Comparison of ENCODE assay signal across 1 cellular context in genomic region chr3:134373942-134374790, GRCh38.
A peak's percentile ranks its signal among the peaks of the same experiment; 100 is the strongest.
TF ChIP-seq lines count a peak whose summit lies in the region.

Gene AMOTL2, minus strand, starts transcription at chr3:134374447. Its CDS starts 3,014 bp downstream, at chr3:134371433.

TF ChIP-seq in HepG2, 621 proteins besides CTCF, POLR2A, EP300 and RAD21 (continued from another document and continues in another):
- TF ChIP-seq HDAC1 (CRISPR knock-in tag; IDR thresholded peaks at IDR 0.05), result peak; percentile 68; the same call in 1 of the 2 replicates
- TF ChIP-seq ZNF30 (CRISPR knock-in tag; IDR thresholded peaks at IDR 0.05), result no peak
- TF ChIP-seq SIN3A (IDR thresholded peaks at IDR 0.05; ENCODE audit: borderline replicate concordance, low read depth, low read length), result no peak
- 0 out of 2 replicates have a peak, but pooled peaks have one; percentile 36 for TF ChIP-seq CENPT (CRISPR knock-in tag; IDR thresholded peaks at IDR 0.05; ENCODE audit: low read depth)
- TF ChIP-seq, protein P1, sequence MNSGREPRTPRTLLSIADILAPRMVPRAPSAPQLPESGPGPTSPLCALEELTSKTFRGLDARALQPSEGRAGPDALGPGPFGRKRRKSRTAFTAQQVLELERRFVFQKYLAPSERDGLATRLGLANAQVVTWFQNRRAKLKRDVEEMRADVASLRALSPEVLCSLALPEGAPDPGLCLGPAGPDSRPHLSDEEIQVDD (CRISPR knock-in tag; IDR thresholded peaks at IDR 0.05; ENCODE audit: borderline replicate concordance), result no peak
- TF ChIP-seq, protein P2, sequence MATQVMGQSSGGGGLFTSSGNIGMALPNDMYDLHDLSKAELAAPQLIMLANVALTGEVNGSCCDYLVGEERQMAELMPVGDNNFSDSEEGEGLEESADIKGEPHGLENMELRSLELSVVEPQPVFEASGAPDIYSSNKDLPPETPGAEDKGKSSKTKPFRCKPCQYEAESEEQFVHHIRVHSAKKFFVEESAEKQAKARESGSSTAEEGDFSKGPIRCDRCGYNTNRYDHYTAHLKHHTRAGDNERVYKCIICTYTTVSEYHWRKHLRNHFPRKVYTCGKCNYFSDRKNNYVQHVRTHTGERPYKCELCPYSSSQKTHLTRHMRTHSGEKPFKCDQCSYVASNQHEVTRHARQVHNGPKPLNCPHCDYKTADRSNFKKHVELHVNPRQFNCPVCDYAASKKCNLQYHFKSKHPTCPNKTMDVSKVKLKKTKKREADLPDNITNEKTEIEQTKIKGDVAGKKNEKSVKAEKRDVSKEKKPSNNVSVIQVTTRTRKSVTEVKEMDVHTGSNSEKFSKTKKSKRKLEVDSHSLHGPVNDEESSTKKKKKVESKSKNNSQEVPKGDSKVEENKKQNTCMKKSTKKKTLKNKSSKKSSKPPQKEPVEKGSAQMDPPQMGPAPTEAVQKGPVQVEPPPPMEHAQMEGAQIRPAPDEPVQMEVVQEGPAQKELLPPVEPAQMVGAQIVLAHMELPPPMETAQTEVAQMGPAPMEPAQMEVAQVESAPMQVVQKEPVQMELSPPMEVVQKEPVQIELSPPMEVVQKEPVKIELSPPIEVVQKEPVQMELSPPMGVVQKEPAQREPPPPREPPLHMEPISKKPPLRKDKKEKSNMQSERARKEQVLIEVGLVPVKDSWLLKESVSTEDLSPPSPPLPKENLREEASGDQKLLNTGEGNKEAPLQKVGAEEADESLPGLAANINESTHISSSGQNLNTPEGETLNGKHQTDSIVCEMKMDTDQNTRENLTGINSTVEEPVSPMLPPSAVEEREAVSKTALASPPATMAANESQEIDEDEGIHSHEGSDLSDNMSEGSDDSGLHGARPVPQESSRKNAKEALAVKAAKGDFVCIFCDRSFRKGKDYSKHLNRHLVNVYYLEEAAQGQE (IDR thresholded peaks at IDR 0.05; ENCODE audit: borderline replicate concordance in 1 of 2, low read depth in 1 of 2, low read length in 2 of 2), result peak in 1 of 2 experiments; percentile 39; a peak in 1 of 4 replicates
- TF ChIP-seq, protein P3, sequence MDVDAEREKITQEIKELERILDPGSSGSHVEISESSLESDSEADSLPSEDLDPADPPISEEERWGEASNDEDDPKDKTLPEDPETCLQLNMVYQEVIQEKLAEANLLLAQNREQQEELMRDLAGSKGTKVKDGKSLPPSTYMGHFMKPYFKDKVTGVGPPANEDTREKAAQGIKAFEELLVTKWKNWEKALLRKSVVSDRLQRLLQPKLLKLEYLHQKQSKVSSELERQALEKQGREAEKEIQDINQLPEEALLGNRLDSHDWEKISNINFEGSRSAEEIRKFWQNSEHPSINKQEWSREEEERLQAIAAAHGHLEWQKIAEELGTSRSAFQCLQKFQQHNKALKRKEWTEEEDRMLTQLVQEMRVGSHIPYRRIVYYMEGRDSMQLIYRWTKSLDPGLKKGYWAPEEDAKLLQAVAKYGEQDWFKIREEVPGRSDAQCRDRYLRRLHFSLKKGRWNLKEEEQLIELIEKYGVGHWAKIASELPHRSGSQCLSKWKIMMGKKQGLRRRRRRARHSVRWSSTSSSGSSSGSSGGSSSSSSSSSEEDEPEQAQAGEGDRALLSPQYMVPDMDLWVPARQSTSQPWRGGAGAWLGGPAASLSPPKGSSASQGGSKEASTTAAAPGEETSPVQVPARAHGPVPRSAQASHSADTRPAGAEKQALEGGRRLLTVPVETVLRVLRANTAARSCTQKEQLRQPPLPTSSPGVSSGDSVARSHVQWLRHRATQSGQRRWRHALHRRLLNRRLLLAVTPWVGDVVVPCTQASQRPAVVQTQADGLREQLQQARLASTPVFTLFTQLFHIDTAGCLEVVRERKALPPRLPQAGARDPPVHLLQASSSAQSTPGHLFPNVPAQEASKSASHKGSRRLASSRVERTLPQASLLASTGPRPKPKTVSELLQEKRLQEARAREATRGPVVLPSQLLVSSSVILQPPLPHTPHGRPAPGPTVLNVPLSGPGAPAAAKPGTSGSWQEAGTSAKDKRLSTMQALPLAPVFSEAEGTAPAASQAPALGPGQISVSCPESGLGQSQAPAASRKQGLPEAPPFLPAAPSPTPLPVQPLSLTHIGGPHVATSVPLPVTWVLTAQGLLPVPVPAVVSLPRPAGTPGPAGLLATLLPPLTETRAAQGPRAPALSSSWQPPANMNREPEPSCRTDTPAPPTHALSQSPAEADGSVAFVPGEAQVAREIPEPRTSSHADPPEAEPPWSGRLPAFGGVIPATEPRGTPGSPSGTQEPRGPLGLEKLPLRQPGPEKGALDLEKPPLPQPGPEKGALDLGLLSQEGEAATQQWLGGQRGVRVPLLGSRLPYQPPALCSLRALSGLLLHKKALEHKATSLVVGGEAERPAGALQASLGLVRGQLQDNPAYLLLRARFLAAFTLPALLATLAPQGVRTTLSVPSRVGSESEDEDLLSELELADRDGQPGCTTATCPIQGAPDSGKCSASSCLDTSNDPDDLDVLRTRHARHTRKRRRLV (CRISPR knock-in tag; IDR thresholded peaks at IDR 0.05), result no peak
- TF ChIP-seq, protein P4, sequence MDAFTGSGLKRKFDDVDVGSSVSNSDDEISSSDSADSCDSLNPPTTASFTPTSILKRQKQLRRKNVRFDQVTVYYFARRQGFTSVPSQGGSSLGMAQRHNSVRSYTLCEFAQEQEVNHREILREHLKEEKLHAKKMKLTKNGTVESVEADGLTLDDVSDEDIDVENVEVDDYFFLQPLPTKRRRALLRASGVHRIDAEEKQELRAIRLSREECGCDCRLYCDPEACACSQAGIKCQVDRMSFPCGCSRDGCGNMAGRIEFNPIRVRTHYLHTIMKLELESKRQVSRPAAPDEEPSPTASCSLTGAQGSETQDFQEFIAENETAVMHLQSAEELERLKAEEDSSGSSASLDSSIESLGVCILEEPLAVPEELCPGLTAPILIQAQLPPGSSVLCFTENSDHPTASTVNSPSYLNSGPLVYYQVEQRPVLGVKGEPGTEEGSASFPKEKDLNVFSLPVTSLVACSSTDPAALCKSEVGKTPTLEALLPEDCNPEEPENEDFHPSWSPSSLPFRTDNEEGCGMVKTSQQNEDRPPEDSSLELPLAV (CRISPR knock-in tag; conservative IDR thresholded peaks at IDR 0.05; ENCODE audit: low read depth), result no peak
- peak; percentile 85 for TF ChIP-seq KLF15 (CRISPR knock-in tag; IDR thresholded peaks at IDR 0.05; ENCODE audit: borderline replicate concordance)
- no peak; the same call in 1 of the 2 replicates for TF ChIP-seq CEBPG (CRISPR knock-in tag; IDR thresholded peaks at IDR 0.05)
- peak; percentile 78 for TF ChIP-seq HNRNPLL (IDR thresholded peaks at IDR 0.05; ENCODE audit: low read depth, low read length, poor library complexity, severe bottlenecking)
- peak; percentile 69; the same call in 1 of the 2 replicates for TF ChIP-seq NAIF1 (CRISPR knock-in tag; IDR thresholded peaks at IDR 0.05; ENCODE audit: borderline replicate concordance)
- no peak for TF ChIP-seq RORA (CRISPR knock-in tag; IDR thresholded peaks at IDR 0.05)
- 0 out of 2 replicates have a peak, but pooled peaks have one; percentile 47 for TF ChIP-seq ZMAT3 (CRISPR knock-in tag; conservative IDR thresholded peaks at IDR 0.05)
- peak; percentile 74 for TF ChIP-seq ZFX (CRISPR knock-in tag; IDR thresholded peaks at IDR 0.05; ENCODE audit: low read depth)
- TF ChIP-seq YY1 (IDR thresholded peaks at IDR 0.05; ENCODE audit: insufficient read depth, insufficient replicate concordance, low read depth, low read length), result peak; percentile 60
- TF ChIP-seq, protein P5, sequence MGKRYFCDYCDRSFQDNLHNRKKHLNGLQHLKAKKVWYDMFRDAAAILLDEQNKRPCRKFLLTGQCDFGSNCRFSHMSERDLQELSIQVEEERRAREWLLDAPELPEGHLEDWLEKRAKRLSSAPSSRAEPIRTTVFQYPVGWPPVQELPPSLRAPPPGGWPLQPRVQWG (CRISPR knock-in tag; IDR thresholded peaks at IDR 0.05; ENCODE audit: borderline replicate concordance, low read depth), result no peak
- no peak for TF ChIP-seq PAWR (CRISPR knock-in tag; IDR thresholded peaks at IDR 0.05; ENCODE audit: borderline replicate concordance)
- TF ChIP-seq, protein P6, sequence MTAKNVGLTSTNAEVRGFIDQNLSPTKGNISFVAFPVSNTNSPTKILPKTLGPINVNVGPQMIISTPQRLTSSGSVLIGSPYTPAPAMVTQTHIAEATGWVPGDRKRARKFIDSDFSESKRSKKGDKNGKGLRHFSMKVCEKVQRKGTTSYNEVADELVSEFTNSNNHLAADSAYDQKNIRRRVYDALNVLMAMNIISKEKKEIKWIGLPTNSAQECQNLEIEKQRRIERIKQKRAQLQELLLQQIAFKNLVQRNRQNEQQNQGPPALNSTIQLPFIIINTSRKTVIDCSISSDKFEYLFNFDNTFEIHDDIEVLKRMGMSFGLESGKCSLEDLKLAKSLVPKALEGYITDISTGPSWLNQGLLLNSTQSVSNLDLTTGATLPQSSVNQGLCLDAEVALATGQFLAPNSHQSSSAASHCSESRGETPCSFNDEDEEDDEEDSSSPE (CRISPR knock-in tag; IDR thresholded peaks at IDR 0.05), result peak; percentile 88
- no peak for TF ChIP-seq SRF (IDR thresholded peaks at IDR 0.05; ENCODE audit: low read depth, low read length)
- no peak for TF ChIP-seq ZFP62 (CRISPR knock-in tag; IDR thresholded peaks at IDR 0.05)
- TF ChIP-seq, protein P7, sequence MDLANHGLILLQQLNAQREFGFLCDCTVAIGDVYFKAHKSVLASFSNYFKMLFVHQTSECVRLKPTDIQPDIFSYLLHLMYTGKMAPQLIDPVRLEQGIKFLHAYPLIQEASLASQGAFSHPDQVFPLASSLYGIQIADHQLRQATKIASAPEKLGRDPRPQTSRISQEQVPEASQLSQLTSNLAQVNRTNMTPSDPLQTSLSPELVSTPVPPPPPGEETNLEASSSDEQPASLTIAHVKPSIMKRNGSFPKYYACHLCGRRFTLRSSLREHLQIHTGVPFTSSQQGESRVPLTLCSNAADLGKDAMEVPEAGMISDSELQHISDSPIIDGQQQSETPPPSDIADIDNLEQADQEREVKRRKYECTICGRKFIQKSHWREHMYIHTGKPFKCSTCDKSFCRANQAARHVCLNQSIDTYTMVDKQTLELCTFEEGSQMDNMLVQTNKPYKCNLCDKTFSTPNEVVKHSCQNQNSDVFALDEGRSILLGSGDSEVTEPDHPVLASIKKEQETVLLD (CRISPR knock-in tag; IDR thresholded peaks at IDR 0.05; ENCODE audit: low read depth), result 0 out of 2 replicates have a peak, but pooled peaks have one; percentile 34
- TF ChIP-seq SKIL (CRISPR knock-in tag; IDR thresholded peaks at IDR 0.05; ENCODE audit: borderline replicate concordance), result peak; percentile 40; the same call in 1 of the 2 replicates
- 0 out of 2 replicates have a peak, but pooled peaks have one; percentile 18 for TF ChIP-seq SMYD3 (CRISPR knock-in tag; IDR thresholded peaks at IDR 0.05)
- TF ChIP-seq HNRNPK (IDR thresholded peaks at IDR 0.05; ENCODE audit: low read depth, low read length, poor library complexity, severe bottlenecking), result no peak
- TF ChIP-seq ZMYM2 (CRISPR knock-in tag; IDR thresholded peaks at IDR 0.05), result 0 out of 2 replicates have a peak, but pooled peaks have one; percentile 7
- no peak for TF ChIP-seq SRSF4 (IDR thresholded peaks at IDR 0.05; ENCODE audit: low read depth, low read length, poor library complexity, severe bottlenecking)
- no peak for TF ChIP-seq PAF1 (CRISPR knock-in tag; IDR thresholded peaks at IDR 0.05)
- TF ChIP-seq ZNF570 (CRISPR knock-in tag; IDR thresholded peaks at IDR 0.05; ENCODE audit: borderline replicate concordance), result no peak
- no peak for TF ChIP-seq RAD51 (IDR thresholded peaks at IDR 0.05; ENCODE audit: borderline replicate concordance)
- TF ChIP-seq TMF1 (CRISPR knock-in tag; IDR thresholded peaks at IDR 0.05; ENCODE audit: low read depth), result 0 out of 2 replicates have a peak, but pooled peaks have one; percentile 35
- TF ChIP-seq ZNF17 (CRISPR knock-in tag; IDR thresholded peaks at IDR 0.05), result no peak
- TF ChIP-seq GTF2F1 (IDR thresholded peaks at IDR 0.05; ENCODE audit: low read length), result no peak
- no peak for TF ChIP-seq ZBTB21 (CRISPR knock-in tag; IDR thresholded peaks at IDR 0.05)
- TF ChIP-seq, protein P8, sequence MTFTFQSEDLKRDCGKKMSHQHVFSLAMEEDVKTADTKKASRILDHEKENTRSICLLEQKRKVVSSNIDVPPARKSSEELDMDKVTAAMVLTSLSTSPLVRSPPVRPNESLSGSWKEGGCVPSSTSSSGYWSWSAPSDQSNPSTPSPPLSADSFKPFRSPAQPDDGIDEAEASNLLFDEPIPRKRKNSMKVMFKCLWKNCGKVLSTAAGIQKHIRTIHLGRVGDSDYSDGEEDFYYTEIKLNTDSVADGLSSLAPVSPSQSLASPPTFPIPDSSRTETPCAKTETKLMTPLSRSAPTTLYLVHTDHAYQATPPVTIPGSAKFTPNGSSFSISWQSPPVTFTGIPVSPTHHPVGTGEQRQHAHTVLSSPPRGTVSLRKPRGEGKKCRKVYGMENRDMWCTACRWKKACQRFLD (CRISPR knock-in tag; IDR thresholded peaks at IDR 0.05; ENCODE audit: borderline replicate concordance), result 0 out of 2 replicates have a peak, but pooled peaks have one; percentile 32
- TF ChIP-seq IRF1 (CRISPR knock-in tag; IDR thresholded peaks at IDR 0.05; ENCODE audit: low read depth), result 0 out of 2 replicates have a peak, but pooled peaks have one; percentile 51
- TF ChIP-seq ATF7 (IDR thresholded peaks at IDR 0.05), result no peak
- no peak for TF ChIP-seq ATF7 (CRISPR knock-in tag; IDR thresholded peaks at IDR 0.05)
- TF ChIP-seq, protein P9, sequence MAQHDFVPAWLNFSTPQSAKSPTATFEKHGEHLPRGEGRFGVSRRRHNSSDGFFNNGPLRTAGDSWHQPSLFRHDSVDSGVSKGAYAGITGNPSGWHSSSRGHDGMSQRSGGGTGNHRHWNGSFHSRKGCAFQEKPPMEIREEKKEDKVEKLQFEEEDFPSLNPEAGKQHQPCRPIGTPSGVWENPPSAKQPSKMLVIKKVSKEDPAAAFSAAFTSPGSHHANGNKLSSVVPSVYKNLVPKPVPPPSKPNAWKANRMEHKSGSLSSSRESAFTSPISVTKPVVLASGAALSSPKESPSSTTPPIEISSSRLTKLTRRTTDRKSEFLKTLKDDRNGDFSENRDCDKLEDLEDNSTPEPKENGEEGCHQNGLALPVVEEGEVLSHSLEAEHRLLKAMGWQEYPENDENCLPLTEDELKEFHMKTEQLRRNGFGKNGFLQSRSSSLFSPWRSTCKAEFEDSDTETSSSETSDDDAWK (CRISPR knock-in tag; IDR thresholded peaks at IDR 0.05), result no peak
- TF ChIP-seq ZNF720 (CRISPR knock-in tag; IDR thresholded peaks at IDR 0.05), result no peak
- TF ChIP-seq PCBP1 (IDR thresholded peaks at IDR 0.05; ENCODE audit: borderline replicate concordance, low read depth, low read length), result no peak
- peak; percentile 79; the same call in 1 of the 2 replicates for TF ChIP-seq YEATS4 (CRISPR knock-in tag; IDR thresholded peaks at IDR 0.05; ENCODE audit: borderline replicate concordance)
